In genomic region chrX:20215565-20215964, GRCh38 we compare ENCODE assay signal across 1 cellular context.
A peak's percentile ranks its signal among the peaks of the same experiment; 100 is the strongest.
TF ChIP-seq lines count a peak whose summit lies in the region.

No MANE protein-coding gene starts in this region.

TF ChIP-seq in HEK293, 187 proteins besides CTCF, POLR2A, EP300 and RAD21 (continued from another document):
- TF ChIP-seq SCRT1 (tag by site-specific recombination; IDR thresholded peaks at IDR 0.05; ENCODE audit: borderline replicate concordance) (peak; percentile 79; the same call in 1 of the 2 replicates), ZNF302 (tag by site-specific recombination; IDR thresholded peaks at IDR 0.05; ENCODE audit: low read depth) (no peak), SP7 (tag by site-specific recombination; IDR thresholded peaks at IDR 0.05) (peak; percentile 31; the same call in 1 of the 2 replicates), ZNF654 (tag by site-specific recombination; IDR thresholded peaks at IDR 0.05; ENCODE audit: low read depth) (no peak), ZNF324 (tag by site-specific recombination; IDR thresholded peaks at IDR 0.05) (no peak), PRDM6 (tag by site-specific recombination; IDR thresholded peaks at IDR 0.05) (0 out of 2 replicates have a peak, but pooled peaks have one; percentile 22), ZNF157 (tag by site-specific recombination; IDR thresholded peaks at IDR 0.05) (no peak)
